1 cellular context compared by ENCODE assay signal in genomic region chr2:11357428-11357972, GRCh38.
TF ChIP-seq lines count a peak whose summit lies in the region.

No MANE protein-coding gene starts in this region.

TF ChIP-seq in HepG2, 621 proteins besides CTCF, POLR2A, EP300 and RAD21 (continued from another document and continues in another):
- TF ChIP-seq, protein P1, sequence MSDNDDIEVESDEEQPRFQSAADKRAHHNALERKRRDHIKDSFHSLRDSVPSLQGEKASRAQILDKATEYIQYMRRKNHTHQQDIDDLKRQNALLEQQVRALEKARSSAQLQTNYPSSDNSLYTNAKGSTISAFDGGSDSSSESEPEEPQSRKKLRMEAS (IDR thresholded peaks at IDR 0.05), result peak; percentile 98
- TF ChIP-seq ZSCAN25 (CRISPR knock-in tag; IDR thresholded peaks at IDR 0.05) (peak; percentile 95), NR2F1 (CRISPR knock-in tag; IDR thresholded peaks at IDR 0.05) (peak; percentile 97 to 98), ZNF883 (CRISPR knock-in tag; IDR thresholded peaks at IDR 0.05; ENCODE audit: not compliant biosample characterization) (peak; percentile 88), YY1 (IDR thresholded peaks at IDR 0.05; ENCODE audit: insufficient read depth, insufficient replicate concordance, low read depth, low read length) (peak; percentile 88), LCORL (IDR thresholded peaks at IDR 0.05) (peak; percentile 55; the same call in 1 of the 2 replicates), LCORL (CRISPR knock-in tag; IDR thresholded peaks at IDR 0.05) (peak; percentile 100), FOXO1 (CRISPR knock-in tag; IDR thresholded peaks at IDR 0.05) (peak; percentile 99), KDM2A (CRISPR knock-in tag; IDR thresholded peaks at IDR 0.05; ENCODE audit: borderline replicate concordance, low read depth) (peak; percentile 96), CCDC6 (CRISPR knock-in tag; IDR thresholded peaks at IDR 0.05) (peak; percentile 95), EEA1 (CRISPR knock-in tag; IDR thresholded peaks at IDR 0.05; ENCODE audit: borderline replicate concordance) (peak; percentile 85; the same call in 1 of the 2 replicates), ZEB1 (IDR thresholded peaks at IDR 0.05; ENCODE audit: insufficient replicate concordance, low read depth) (peak; percentile 95), RBM39 (IDR thresholded peaks at IDR 0.05; ENCODE audit: low read depth, low read length, poor library complexity, severe bottlenecking) (peak; percentile 86), FOSL1 (CRISPR knock-in tag; IDR thresholded peaks at IDR 0.05; ENCODE audit: borderline replicate concordance) (peak; percentile 72; the same call in 1 of the 2 replicates), PRDM10 (CRISPR knock-in tag; IDR thresholded peaks at IDR 0.05; ENCODE audit: low read depth) (peak; percentile 84), ZNF101 (CRISPR knock-in tag; IDR thresholded peaks at IDR 0.05; ENCODE audit: borderline replicate concordance, low read depth) (peak; percentile 81; the same call in 1 of the 2 replicates), ZNF580 (CRISPR knock-in tag; IDR thresholded peaks at IDR 0.05; ENCODE audit: borderline replicate concordance, low read depth) (peak; percentile 99), ZNF142 (CRISPR knock-in tag; IDR thresholded peaks at IDR 0.05) (peak; percentile 95), FOXK1 (CRISPR knock-in tag; IDR thresholded peaks at IDR 0.05; ENCODE audit: borderline replicate concordance, low read depth) (peak; percentile 99; the same call in 1 of the 2 replicates), NCOR1 (IDR thresholded peaks at IDR 0.05; ENCODE audit: borderline replicate concordance, low read length) (peak; percentile 100), ZNF547 (CRISPR knock-in tag; IDR thresholded peaks at IDR 0.05) (peak; percentile 98), ZNF160 (CRISPR knock-in tag; IDR thresholded peaks at IDR 0.05) (peak; percentile 87; the same call in 1 of the 2 replicates), MEIS2 (CRISPR knock-in tag; IDR thresholded peaks at IDR 0.05) (peak; percentile 98), JUNB (CRISPR knock-in tag; IDR thresholded peaks at IDR 0.05; ENCODE audit: borderline replicate concordance) (peak; percentile 70; the same call in 1 of the 2 replicates), NRL (CRISPR knock-in tag; IDR thresholded peaks at IDR 0.05; ENCODE audit: borderline replicate concordance) (peak; percentile 98), SOX5 (CRISPR knock-in tag; IDR thresholded peaks at IDR 0.05; ENCODE audit: borderline replicate concordance) (peak; percentile 98), ZNF672 (CRISPR knock-in tag; IDR thresholded peaks at IDR 0.05) (0 out of 2 replicates have a peak, but pooled peaks have one; percentile 73), ZKSCAN8 (CRISPR knock-in tag; IDR thresholded peaks at IDR 0.05; ENCODE audit: borderline replicate concordance) (peak; percentile 98), ZFP1 (CRISPR knock-in tag; IDR thresholded peaks at IDR 0.05) (peak; percentile 98), CEBPG (CRISPR knock-in tag; IDR thresholded peaks at IDR 0.05) (peak; percentile 100)
- TF ChIP-seq, protein P2, sequence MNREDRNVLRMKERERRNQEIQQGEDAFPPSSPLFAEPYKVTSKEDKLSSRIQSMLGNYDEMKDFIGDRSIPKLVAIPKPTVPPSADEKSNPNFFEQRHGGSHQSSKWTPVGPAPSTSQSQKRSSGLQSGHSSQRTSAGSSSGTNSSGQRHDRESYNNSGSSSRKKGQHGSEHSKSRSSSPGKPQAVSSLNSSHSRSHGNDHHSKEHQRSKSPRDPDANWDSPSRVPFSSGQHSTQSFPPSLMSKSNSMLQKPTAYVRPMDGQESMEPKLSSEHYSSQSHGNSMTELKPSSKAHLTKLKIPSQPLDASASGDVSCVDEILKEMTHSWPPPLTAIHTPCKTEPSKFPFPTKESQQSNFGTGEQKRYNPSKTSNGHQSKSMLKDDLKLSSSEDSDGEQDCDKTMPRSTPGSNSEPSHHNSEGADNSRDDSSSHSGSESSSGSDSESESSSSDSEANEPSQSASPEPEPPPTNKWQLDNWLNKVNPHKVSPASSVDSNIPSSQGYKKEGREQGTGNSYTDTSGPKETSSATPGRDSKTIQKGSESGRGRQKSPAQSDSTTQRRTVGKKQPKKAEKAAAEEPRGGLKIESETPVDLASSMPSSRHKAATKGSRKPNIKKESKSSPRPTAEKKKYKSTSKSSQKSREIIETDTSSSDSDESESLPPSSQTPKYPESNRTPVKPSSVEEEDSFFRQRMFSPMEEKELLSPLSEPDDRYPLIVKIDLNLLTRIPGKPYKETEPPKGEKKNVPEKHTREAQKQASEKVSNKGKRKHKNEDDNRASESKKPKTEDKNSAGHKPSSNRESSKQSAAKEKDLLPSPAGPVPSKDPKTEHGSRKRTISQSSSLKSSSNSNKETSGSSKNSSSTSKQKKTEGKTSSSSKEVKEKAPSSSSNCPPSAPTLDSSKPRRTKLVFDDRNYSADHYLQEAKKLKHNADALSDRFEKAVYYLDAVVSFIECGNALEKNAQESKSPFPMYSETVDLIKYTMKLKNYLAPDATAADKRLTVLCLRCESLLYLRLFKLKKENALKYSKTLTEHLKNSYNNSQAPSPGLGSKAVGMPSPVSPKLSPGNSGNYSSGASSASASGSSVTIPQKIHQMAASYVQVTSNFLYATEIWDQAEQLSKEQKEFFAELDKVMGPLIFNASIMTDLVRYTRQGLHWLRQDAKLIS (CRISPR knock-in tag; IDR thresholded peaks at IDR 0.05), result peak; percentile 94
- TF ChIP-seq, protein P3, sequence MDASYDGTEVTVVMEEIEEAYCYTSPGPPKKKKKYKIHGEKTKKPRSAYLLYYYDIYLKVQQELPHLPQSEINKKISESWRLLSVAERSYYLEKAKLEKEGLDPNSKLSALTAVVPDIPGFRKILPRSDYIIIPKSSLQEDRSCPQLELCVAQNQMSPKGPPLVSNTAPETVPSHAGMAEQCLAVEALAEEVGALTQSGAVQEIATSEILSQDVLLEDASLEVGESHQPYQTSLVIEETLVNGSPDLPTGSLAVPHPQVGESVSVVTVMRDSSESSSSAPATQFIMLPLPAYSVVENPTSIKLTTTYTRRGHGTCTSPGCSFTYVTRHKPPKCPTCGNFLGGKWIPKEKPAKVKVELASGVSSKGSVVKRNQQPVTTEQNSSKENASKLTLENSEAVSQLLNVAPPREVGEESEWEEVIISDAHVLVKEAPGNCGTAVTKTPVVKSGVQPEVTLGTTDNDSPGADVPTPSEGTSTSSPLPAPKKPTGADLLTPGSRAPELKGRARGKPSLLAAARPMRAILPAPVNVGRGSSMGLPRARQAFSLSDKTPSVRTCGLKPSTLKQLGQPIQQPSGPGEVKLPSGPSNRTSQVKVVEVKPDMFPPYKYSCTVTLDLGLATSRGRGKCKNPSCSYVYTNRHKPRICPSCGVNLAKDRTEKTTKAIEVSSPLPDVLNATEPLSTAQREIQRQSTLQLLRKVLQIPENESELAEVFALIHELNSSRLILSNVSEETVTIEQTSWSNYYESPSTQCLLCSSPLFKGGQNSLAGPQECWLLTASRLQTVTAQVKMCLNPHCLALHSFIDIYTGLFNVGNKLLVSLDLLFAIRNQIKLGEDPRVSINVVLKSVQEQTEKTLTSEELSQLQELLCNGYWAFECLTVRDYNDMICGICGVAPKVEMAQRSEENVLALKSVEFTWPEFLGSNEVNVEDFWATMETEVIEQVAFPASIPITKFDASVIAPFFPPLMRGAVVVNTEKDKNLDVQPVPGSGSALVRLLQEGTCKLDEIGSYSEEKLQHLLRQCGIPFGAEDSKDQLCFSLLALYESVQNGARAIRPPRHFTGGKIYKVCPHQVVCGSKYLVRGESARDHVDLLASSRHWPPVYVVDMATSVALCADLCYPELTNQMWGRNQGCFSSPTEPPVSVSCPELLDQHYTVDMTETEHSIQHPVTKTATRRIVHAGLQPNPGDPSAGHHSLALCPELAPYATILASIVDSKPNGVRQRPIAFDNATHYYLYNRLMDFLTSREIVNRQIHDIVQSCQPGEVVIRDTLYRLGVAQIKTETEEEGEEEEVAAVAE (CRISPR knock-in tag; IDR thresholded peaks at IDR 0.05; ENCODE audit: borderline replicate concordance), result peak; percentile 92; the same call in 1 of the 2 replicates
- TF ChIP-seq, protein P4, sequence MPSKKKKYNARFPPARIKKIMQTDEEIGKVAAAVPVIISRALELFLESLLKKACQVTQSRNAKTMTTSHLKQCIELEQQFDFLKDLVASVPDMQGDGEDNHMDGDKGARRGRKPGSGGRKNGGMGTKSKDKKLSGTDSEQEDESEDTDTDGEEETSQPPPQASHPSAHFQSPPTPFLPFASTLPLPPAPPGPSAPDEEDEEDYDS (CRISPR knock-in tag; IDR thresholded peaks at IDR 0.05), result peak; percentile 81
- TF ChIP-seq, protein P5, sequence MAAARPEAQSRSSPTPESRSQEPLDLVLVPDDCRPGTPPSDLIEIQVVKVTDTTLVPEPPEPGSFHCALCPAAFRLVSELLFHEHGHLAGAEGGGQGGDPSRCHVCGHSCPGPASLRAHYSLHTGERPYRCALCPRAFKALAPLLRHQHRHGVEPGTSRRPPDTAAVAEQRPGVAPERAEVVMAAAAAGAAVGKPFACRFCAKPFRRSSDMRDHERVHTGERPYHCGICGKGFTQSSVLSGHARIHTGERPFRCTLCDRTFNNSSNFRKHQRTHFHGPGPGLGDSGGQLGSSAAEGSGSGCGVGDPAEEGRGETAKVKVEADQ (CRISPR knock-in tag; IDR thresholded peaks at IDR 0.05; ENCODE audit: borderline replicate concordance), result peak; percentile 99
